Comparison of ENCODE assay signal across 16 cellular contexts in the genomic region with DNA sequence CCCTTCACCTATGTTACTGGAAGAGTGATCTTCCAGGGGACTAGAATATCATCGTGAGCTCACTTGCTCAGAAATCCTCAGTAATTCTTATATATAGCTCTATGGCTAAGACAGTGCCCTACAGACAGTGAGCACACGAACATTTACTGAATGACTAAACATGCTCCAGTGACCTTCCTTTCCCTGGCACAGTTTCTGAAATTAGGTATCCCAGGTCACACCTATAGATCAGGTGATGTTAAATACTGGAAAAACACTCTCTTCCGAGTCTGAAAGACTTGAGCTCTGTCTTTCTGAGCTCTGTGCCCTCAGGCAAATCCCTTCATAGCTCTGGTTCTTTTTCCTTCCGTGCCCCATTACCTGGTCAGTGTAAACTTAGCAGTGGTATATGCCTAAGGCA.
DNase-seq lines count a peak whose midpoint lies in the region; ATAC-seq and TF ChIP-seq lines count a peak whose summit lies in the region.
"Had no signal": no experiment of that assay in that cellular context is flagged by ENCODE, and none has a peak within 500 bp of the region (broad histone marks: within the 10 kb centered on the region; RNA-seq: fewer than 3 reads in every experiment).

No MANE protein-coding gene starts in this region.

- H3K4ac ChIP-seq in IMR-90 (ENCODE audit: low read depth, low read length), result peak overlapping the region; percentile 44

- in situ Hi-C loops in IMR-90 (cut with MboI; ENCODE audit: low sequenced_read_pairs), result no loop called here
- in situ Hi-C loops in brain microvascular endothelial cell (cut with HindIII; ENCODE audit: low pct_ligation_motif_present, low sequenced_read_pairs), result no loop called here

- H3K9ac ChIP-seq in IMR-90 (ENCODE audit: low read depth, low read length), result no peak overlapping the region

- H3K23ac ChIP-seq in IMR-90 (ENCODE audit: low read depth, low read length), result no peak overlapping the region

- H3K36me3 Mint-ChIP-seq in osteocyte (ENCODE audit: unreplicated experiment), result no peaks in the 10 kb centered on the region
- no peaks in the 10 kb centered on the region for H3K36me3 Mint-ChIP-seq in endothelial cell (ENCODE audit: low read depth, unreplicated experiment)

- no peak overlapping the region; the same call in none of the 2 replicates for H3K14ac ChIP-seq in IMR-90 (replicated peaks; ENCODE audit: low read depth, low read length)

- no TSS peak for BruUV-seq in IMR-90 (replicated peaks; lab: Mats Ljungman, UMichigan)

- H4K8ac ChIP-seq in IMR-90 (ENCODE audit: low read depth in 2 of 2, low read length in 2 of 2), result 0 out of 4 replicates have a peak overlapping the region, but pooled peaks of 1 of the 2 experiments have one; percentile 35

- H3K4me1 ChIP-seq in IMR-90 (ENCODE audit: control insufficient read depth, insufficient read depth, low read length) (peaks cover 9% of the 10 kb centered on the region), RWPE2 (ENCODE audit: insufficient read depth, poor library complexity, severe bottlenecking) (peaks cover 19% of the 10 kb centered on the region)

- H3K36me3 ChIP-seq in IMR-90 (ENCODE audit: control insufficient read depth, insufficient read depth, low read length) (no peaks in the 10 kb centered on the region), RWPE2 (ENCODE audit: low read depth) (no peaks in the 10 kb centered on the region), brain microvascular endothelial cell (replicated peaks) (no peaks in the 10 kb centered on the region)

- H2BK120ac ChIP-seq in IMR-90 (ENCODE audit: low read depth, low read length), result peak overlapping the region; percentile 37; the same call in 1 of the 2 replicates

- intact Hi-C loops in IMR-90 (cut with micrococcal nuclease), result no loop called here

- no peak overlapping the region for H3K4me3 ChIP-seq in IMR-90 (ENCODE audit: insufficient read depth, low read depth, low read length)
- H3K4me3 ChIP-seq in RWPE2 (ENCODE audit: severe bottlenecking), result no peak overlapping the region
- H3K4me3 ChIP-seq in epithelial cell of esophagus (ENCODE audit: low read length), result no peak overlapping the region
- no peak overlapping the region for H3K4me3 ChIP-seq in brain microvascular endothelial cell (ENCODE audit: low read depth, low read length)
- H3K4me3 ChIP-seq: GM12878, GM23338 had no signal

- dilution Hi-C loops in IMR-90 (cut with HindIII; ENCODE audit: low sequenced_read_pairs, unreplicated experiment), result no loop called here

- no peak overlapping the region for H3K56ac ChIP-seq in IMR-90 (ENCODE audit: extremely low read depth, insufficient read depth, low read length)

- no peaks in the 10 kb centered on the region for H3K79me1 ChIP-seq in IMR-90 (ENCODE audit: low read depth in 1 of 2, low read length in 2 of 2)

- H3K27ac ChIP-seq in IMR-90 (ENCODE audit: insufficient read depth, low read length), result no peak overlapping the region
- H3K27ac ChIP-seq in RWPE2 (ENCODE audit: poor library complexity, severe bottlenecking), result peak overlapping the region; percentile 27
- H3K27ac ChIP-seq in brain microvascular endothelial cell, result no peak overlapping the region

- H2AK5ac ChIP-seq in IMR-90 (ENCODE audit: low read depth, low read length), result peak overlapping the region; percentile 72; the same call in 1 of the 2 replicates

- H2BK15ac ChIP-seq in IMR-90 (ENCODE audit: low read depth, low read length), result peak overlapping the region; percentile 93; the same call in 1 of the 3 replicates

- H4K91ac ChIP-seq in IMR-90 (ENCODE audit: insufficient read depth, low read depth, low read length), result peak overlapping the region; percentile 29

- H2AK9ac ChIP-seq in IMR-90 (replicated peaks; ENCODE audit: low read depth, low read length, poor library complexity), result no peak overlapping the region

- H4K20me1 ChIP-seq in IMR-90 (ENCODE audit: insufficient read depth, low read length), result no peaks in the 10 kb centered on the region

- no peak for TF ChIP-seq CTCF in IMR-90 (conservative IDR thresholded peaks at IDR 0.05; ENCODE audit: low read depth, low read length)
- TF ChIP-seq CTCF in RWPE2 (IDR thresholded peaks at IDR 0.05; ENCODE audit: poor library complexity, severe bottlenecking), result no peak
- no peak for TF ChIP-seq CTCF in epithelial cell of esophagus (IDR thresholded peaks at IDR 0.05; ENCODE audit: insufficient read depth, low read depth, low read length, missing control alignments)
- TF ChIP-seq CTCF in osteocyte (IDR thresholded peaks at IDR 0.05), result no peak
- TF ChIP-seq CTCF in endothelial cell (IDR thresholded peaks at IDR 0.05; ENCODE audit: unreplicated experiment), result no peak
- no peak for TF ChIP-seq CTCF in brain microvascular endothelial cell (IDR thresholded peaks at IDR 0.05; ENCODE audit: low read depth, low read length, missing control alignments)

- no peak overlapping the region for H3K4me2 ChIP-seq in IMR-90 (ENCODE audit: low read depth, low read length)
- H3K4me2 ChIP-seq: GM23338 had no signal

- H3K27ac Mint-ChIP-seq in osteocyte (ENCODE audit: unreplicated experiment) (peak overlapping the region; percentile 57), endothelial cell (ENCODE audit: unreplicated experiment) (no peak overlapping the region)
- H3K27ac Mint-ChIP-seq: B cell; CD4-positive, alpha-beta T cell; GM23338 had no signal

- POLR2A ChIA-PET in IMR-90 (lab: Charles Lee; ENCODE audit: unreplicated experiment), result no interaction called here

- H3K9me3 Mint-ChIP-seq in osteocyte (ENCODE audit: unreplicated experiment), result no peaks in the 10 kb centered on the region
- no peaks in the 10 kb centered on the region for H3K9me3 Mint-ChIP-seq in endothelial cell (ENCODE audit: unreplicated experiment)
- H3K9me3 Mint-ChIP-seq: CD4-positive, alpha-beta T cell; GM23338 had no signal

- H3K4me1 Mint-ChIP-seq in osteocyte (ENCODE audit: unreplicated experiment) (peaks cover 45% of the 10 kb centered on the region), endothelial cell (ENCODE audit: unreplicated experiment) (no peaks in the 10 kb centered on the region)
- H3K4me1 Mint-ChIP-seq: B cell had no signal

- ATAC-seq in IMR-90 (ENCODE audit: low read depth), result no peak
- ATAC-seq in RWPE2 (ENCODE audit: low read depth), result peak; percentile 59
- no peak for ATAC-seq in HG02981 (IDR thresholded peaks at IDR 0.05; ENCODE audit: unreplicated experiment)
- ATAC-seq: GM12878, GM23338 had no signal

- TF ChIP-seq POLR2A in IMR-90 (IDR thresholded peaks at IDR 0.05; ENCODE audit: low read depth, low read length), result no peak

- H2BK20ac ChIP-seq in IMR-90 (ENCODE audit: low read depth, low read length), result peak overlapping the region; percentile 80

- H3K27me3 ChIP-seq in IMR-90 (ENCODE audit: control insufficient read depth, insufficient read depth, low read length) (no peaks in the 10 kb centered on the region), RWPE2 (ENCODE audit: insufficient read depth, poor library complexity, severe bottlenecking) (no peaks in the 10 kb centered on the region), brain microvascular endothelial cell (replicated peaks) (no peaks in the 10 kb centered on the region)

- no peak for DNase-seq in IMR-90
- no peak for DNase-seq in RWPE2 (ENCODE audit: low spot score)
- DNase-seq in epithelial cell of esophagus (ENCODE audit: low read depth), result peak; percentile 58
- no peak for DNase-seq in osteocyte (ENCODE audit: extremely low spot score, unreplicated experiment)
- no peak for DNase-seq in NCI-H1417 (lab: John Stamatoyannopoulos, UW)
- DNase-seq in endothelial cell (ENCODE audit: low spot score), result no peak
- DNase-seq in brain microvascular endothelial cell, result no peak
- DNase-seq: C1 segment of cervical spinal cord; Calu3; CD4-positive, alpha-beta T cell; DMS 273 treated with DMSO at 0.1 percent for 48 hours; H7 had no signal

- TF ChIP-seq RAD21 in IMR-90 (IDR thresholded peaks at IDR 0.05; ENCODE audit: low read length), result no peak

- H3K4me3 Mint-ChIP-seq in osteocyte (ENCODE audit: unreplicated experiment), result no peak overlapping the region
- no peak overlapping the region for H3K4me3 Mint-ChIP-seq in endothelial cell (ENCODE audit: unreplicated experiment)
- H3K4me3 Mint-ChIP-seq: B cell; CD4-positive, alpha-beta T cell; GM23338 had no signal

- H3K9me1 ChIP-seq in IMR-90 (ENCODE audit: insufficient read depth, low read length), result peaks cover 7% of the 10 kb centered on the region

- no peak overlapping the region for H2BK5ac ChIP-seq in IMR-90 (ENCODE audit: low read depth, low read length, poor library complexity, severe bottlenecking)

- CTCF ChIA-PET in IMR-90 (lab: Yijun Ruan, JAX), result interaction anchor here (1.2 kb wide), 1 partner anchor 8 kb away, joined by 3 read pairs; no protein-coding TSS in a partner anchor

- H3K18ac ChIP-seq in IMR-90 (ENCODE audit: low read depth, low read length), result no peak overlapping the region; the same call in 1 of the 2 replicates

- H3K27me3 Mint-ChIP-seq in osteocyte (ENCODE audit: unreplicated experiment), result no peaks in the 10 kb centered on the region
- peaks cover 2% of the 10 kb centered on the region for H3K27me3 Mint-ChIP-seq in endothelial cell (ENCODE audit: unreplicated experiment)

- no peaks in the 10 kb centered on the region for H3K9me3 ChIP-seq in IMR-90 (ENCODE audit: control insufficient read depth, insufficient read depth, low read length)
- H3K9me3 ChIP-seq in RWPE2 (ENCODE audit: severe bottlenecking), result no peaks in the 10 kb centered on the region

- no peak overlapping the region for H2AFZ ChIP-seq in IMR-90 (replicated peaks; ENCODE audit: low read length, poor library complexity)
- H2AFZ ChIP-seq: GM23338 had no signal

- 100% methylated on average over 1 of the region's 4 CpGs; no CpG with 5 or more reads in 1 of the 2 experiments for WGBS in IMR-90 (ENCODE audit: extremely low coverage in 2 of 2, insufficient read length in 1 of 2), 2 experiments

- H4K5ac ChIP-seq in IMR-90 (ENCODE audit: low read depth, low read length), result no peak overlapping the region

TF ChIP-seq in IMR-90, 13 proteins besides CTCF, POLR2A, EP300 and RAD21 (continues in another document):
- TF ChIP-seq ELK1 (IDR thresholded peaks at IDR 0.05; ENCODE audit: borderline replicate concordance, low read depth, low read length), result no peak
- TF ChIP-seq RCOR1 (IDR thresholded peaks at IDR 0.05; ENCODE audit: insufficient replicate concordance, low read length), result no peak
- no peak for TF ChIP-seq SMC3 (IDR thresholded peaks at IDR 0.05; ENCODE audit: low read depth, low read length)
- TF ChIP-seq CEBPB (IDR thresholded peaks at IDR 0.05; ENCODE audit: low read depth, low read length), result no peak
